14 cellular contexts compared by ENCODE assay signal in genomic region chr9:79263666-79264460, GRCh38.
A peak's percentile ranks its signal among the peaks of the same experiment; 100 is the strongest.
DNase-seq lines count a peak whose midpoint lies in the region; ATAC-seq and TF ChIP-seq lines count a peak whose summit lies in the region.
"Had no signal": no experiment of that assay in that cellular context is flagged by ENCODE, and none has a peak within 500 bp of the region (broad histone marks: within the 10 kb centered on the region; RNA-seq: fewer than 3 reads in every experiment).

No MANE protein-coding gene starts in this region.

- TF ChIP-seq POLR2A in prostate gland (IDR thresholded peaks at IDR 0.05) (no peak), gastroesophageal sphincter (IDR thresholded peaks at IDR 0.05) (no peak)

- POLR2A ChIA-PET in AG04449 (lab: Yijun Ruan, JAX): interaction anchor here (1.1 kb wide), 1 partner anchor 308 kb away, joined by 3 read pairs; the partner anchor contains the start of gene TLE4

- no peaks in the 10 kb centered on the region for H3K36me3 ChIP-seq in prostate gland
- H3K36me3 ChIP-seq in gastroesophageal sphincter: no peaks in the 10 kb centered on the region
- H3K36me3 ChIP-seq: BLaER1, MG63 had no signal

- CTCF ChIA-PET in AG04449 (lab: Yijun Ruan, JAX): no interaction called here

- no peaks in the 10 kb centered on the region for H3K4me1 ChIP-seq in prostate gland (replicated peaks)
- no peaks in the 10 kb centered on the region for H3K4me1 ChIP-seq in gastroesophageal sphincter
- H3K4me1 ChIP-seq: BLaER1 had no signal

- no peaks in the 10 kb centered on the region for H3K4me1 Mint-ChIP-seq in T-helper 17 cell
- H3K4me1 Mint-ChIP-seq: T-cell had no signal

- TF ChIP-seq CTCF in AG04449 (IDR thresholded peaks at IDR 0.05; ENCODE audit: insufficient read depth, low read length, missing control alignments) (no peak), choroid plexus epithelial cell (conservative IDR thresholded peaks at IDR 0.05; ENCODE audit: low read depth, low read length) (no peak), GM13977 (IDR thresholded peaks at IDR 0.05; ENCODE audit: extremely low read depth, insufficient read depth, missing control alignments) (no peak), prostate gland (IDR thresholded peaks at IDR 0.05) (no peak), gastroesophageal sphincter (IDR thresholded peaks at IDR 0.05) (no peak)

- intact Hi-C loops in prostate gland (cut with DNase I): no loop called here

- in situ Hi-C loops in GM13977 (cut with MboI; ENCODE audit: low pct_unique_long_range_greater_than_20kb, low sequenced_read_pairs, unreplicated experiment): no loop called here

- H3K4me3 Mint-ChIP-seq in T-helper 17 cell: no peak overlapping the region
- H3K4me3 Mint-ChIP-seq: T-cell had no signal

- H3K9me3 ChIP-seq in prostate gland (no peaks in the 10 kb centered on the region), gastroesophageal sphincter (no peaks in the 10 kb centered on the region), T-helper 17 cell (ENCODE audit: control insufficient read depth, low read length, poor library complexity, severe bottlenecking) (no peaks in the 10 kb centered on the region)
- H3K9me3 ChIP-seq: MG63 had no signal

- no peaks in the 10 kb centered on the region for H3K36me3 Mint-ChIP-seq in T-helper 17 cell (ENCODE audit: low read depth)
- H3K36me3 Mint-ChIP-seq: T-cell had no signal

- H3K27ac ChIP-seq in prostate gland (no peak overlapping the region), gastroesophageal sphincter (no peak overlapping the region)
- H3K27ac ChIP-seq: BLaER1 had no signal

- no peaks in the 10 kb centered on the region for H3K27me3 Mint-ChIP-seq in T-helper 17 cell

- no peak for TF ChIP-seq EP300 in gastroesophageal sphincter (IDR thresholded peaks at IDR 0.05)

- ATAC-seq in gastroesophageal sphincter: no peak
- ATAC-seq in T-helper 17 cell: no peak
- ATAC-seq: T-cell had no signal

- H3K27me3 ChIP-seq in prostate gland (replicated peaks; ENCODE audit: insufficient read depth): peaks cover 3% of the 10 kb centered on the region
- peaks cover 4% of the 10 kb centered on the region for H3K27me3 ChIP-seq in gastroesophageal sphincter
- H3K27me3 ChIP-seq: BLaER1, MG63 had no signal

- DNase-seq in AG04449 (ENCODE audit: low read depth, low spot score): peak; percentile 31
- peak; percentile 8 for DNase-seq in DMS53 treated with DMSO at 0.1 percent for 48 hours (lab: John Stamatoyannopoulos, UW; ENCODE audit: unreplicated experiment)
- peak; percentile 74 for DNase-seq in NCI-H2227 treated with DMSO at 0.1 percent for 48 hours (lab: John Stamatoyannopoulos, UW)
- peak; percentile 48 for DNase-seq in choroid plexus epithelial cell (ENCODE audit: low read depth)
- DNase-seq in GM13977 (ENCODE audit: low spot score): no peak
- no peak for DNase-seq in prostate gland (ENCODE audit: low spot score)
- DNase-seq in T-helper 17 cell: no peak
- DNase-seq: activated CD4-positive, alpha-beta T cell treated with anti-CD3 and anti-CD28 coated beads, Interleukin-2, amount 50 U/mL, for 48 hours; MG63; stimulated activated CD4-positive, alpha-beta T cell treated with anti-CD3 and anti-CD28 coated beads, Interleukin-2, amount 100 ng/mL, for 24 hours; stimulated activated naive CD4-positive, alpha-beta T cell; T-cell had no signal

- H3K4me3 ChIP-seq in AG04449 (ENCODE audit: low read depth, low read length) (no peak overlapping the region), choroid plexus epithelial cell (ENCODE audit: low read depth, low read length) (no peak overlapping the region), prostate gland (no peak overlapping the region), gastroesophageal sphincter (no peak overlapping the region)
- H3K4me3 ChIP-seq: BLaER1, MG63 had no signal

- 46% methylated on average over 3 of the region's 3 CpGs for WGBS in prostate gland
- 43 to 67% methylated on average over 3 of the region's 3 CpGs for WGBS in gastroesophageal sphincter (ENCODE audit: low coverage in 1 of 2), 2 donors

- no peak overlapping the region for H3K27ac Mint-ChIP-seq in T-helper 17 cell
- H3K27ac Mint-ChIP-seq: T-cell had no signal

Comparison
In these comparisons a context has a peak if more than half of its experiments do, and no peak if none do; other contexts are left out.
1. DNase-seq: peak in AG04449 (single experiment), DMS53 treated with DMSO at 0.1 percent for 48 hours (single experiment), NCI-H2227 treated with DMSO at 0.1 percent for 48 hours (single experiment) and choroid plexus epithelial cell (single experiment); none in GM13977 (single experiment), prostate gland (single experiment) and T-helper 17 cell (0 of 3).